In genomic region chr9:93646640-93647178, GRCh38 we compare ENCODE assay signal across 1 cellular context.
TF ChIP-seq lines count a peak whose summit lies in the region.

No MANE protein-coding gene starts in this region.

TF ChIP-seq in H1, 55 proteins besides CTCF, POLR2A, EP300 and RAD21:
- TF ChIP-seq, protein P1, sequence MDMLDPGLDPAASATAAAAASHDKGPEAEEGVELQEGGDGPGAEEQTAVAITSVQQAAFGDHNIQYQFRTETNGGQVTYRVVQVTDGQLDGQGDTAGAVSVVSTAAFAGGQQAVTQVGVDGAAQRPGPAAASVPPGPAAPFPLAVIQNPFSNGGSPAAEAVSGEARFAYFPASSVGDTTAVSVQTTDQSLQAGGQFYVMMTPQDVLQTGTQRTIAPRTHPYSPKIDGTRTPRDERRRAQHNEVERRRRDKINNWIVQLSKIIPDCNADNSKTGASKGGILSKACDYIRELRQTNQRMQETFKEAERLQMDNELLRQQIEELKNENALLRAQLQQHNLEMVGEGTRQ (IDR thresholded peaks at IDR 0.05; ENCODE audit: low read length): no peak
- TF ChIP-seq CTBP2 (IDR thresholded peaks at IDR 0.05; ENCODE audit: borderline replicate concordance, insufficient read depth, insufficient read length, low read length) (no peak), TCF12 (IDR thresholded peaks at IDR 0.05; ENCODE audit: low read depth, low read length) (no peak), SAP30 (IDR thresholded peaks at IDR 0.05; ENCODE audit: insufficient read depth, insufficient replicate concordance, low read length) (no peak), TBP (IDR thresholded peaks at IDR 0.05; ENCODE audit: low read depth, low read length) (no peak), RXRA (IDR thresholded peaks at IDR 0.05; ENCODE audit: insufficient read depth, low read depth, low read length) (no peak), CHD2 (IDR thresholded peaks at IDR 0.05; ENCODE audit: low read length) (no peak), KDM1A (IDR thresholded peaks at IDR 0.05; ENCODE audit: borderline replicate concordance, low read length) (no peak)
